8 cellular contexts compared by ENCODE assay signal in the genomic region with DNA sequence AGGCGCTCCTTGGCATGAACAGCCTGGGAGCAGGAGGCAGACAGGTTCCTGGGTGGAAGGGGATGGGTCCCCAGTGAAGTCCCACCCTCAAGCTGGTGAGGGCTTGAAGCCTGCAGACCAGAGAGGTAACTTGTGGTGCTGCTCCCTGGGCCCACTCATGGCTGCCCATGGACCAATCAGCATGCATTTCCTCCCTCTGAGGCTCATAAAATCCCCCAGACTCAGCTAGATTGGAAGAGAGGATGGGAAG. TPM values are rescaled to one million over a fixed set of nuclear protein-coding genes. Genes with fewer than 3 reads are reported as not detected.
DNase-seq lines count a peak whose midpoint lies in the region; ATAC-seq and TF ChIP-seq lines count a peak whose summit lies in the region.

No MANE protein-coding gene starts in this region.

- no peak overlapping the region for H3K4me2 ChIP-seq in KMS-11

- intact Hi-C loops in dorsolateral prefrontal cortex (cut with DNase I), result no loop called here

- no peaks in the 10 kb centered on the region for H3K36me3 ChIP-seq in KMS-11 (ENCODE audit: insufficient read depth)
- no peaks in the 10 kb centered on the region for H3K36me3 ChIP-seq in mesodermal cell (ENCODE audit: control insufficient read depth, insufficient read depth, low read length)

- WGBS in mesodermal cell (ENCODE audit: insufficient coverage in 2 of 2), 2 experiments, result 100% methylated on average over 1 of the region's 1 CpG

- H3K4me1 ChIP-seq in KMS-11 (ENCODE audit: low read depth, poor library complexity, severe bottlenecking) (peaks cover 6% of the 10 kb centered on the region), mesodermal cell (ENCODE audit: control insufficient read depth, insufficient read depth, low read length, poor library complexity, severe bottlenecking) (peaks cover 3% of the 10 kb centered on the region)

- H3K27ac ChIP-seq in KMS-11 (no peak overlapping the region), dorsolateral prefrontal cortex (peak overlapping the region in 46 of 59 donors; percentile 41 to 97 (median 92)), mesodermal cell (ENCODE audit: low read depth, low read length, severe bottlenecking) (no peak overlapping the region), temporal lobe (ENCODE audit: low read depth, low read length) (peak overlapping the region; percentile 57)

- no peak overlapping the region for H3K4me3 ChIP-seq in KMS-11 (IDR thresholded peaks at IDR 0.05; ENCODE audit: insufficient read depth, low read depth, low read length)
- H3K4me3 ChIP-seq in dorsolateral prefrontal cortex, result peak overlapping the region in 53 of 59 donors; percentile 75 to 99 (median 89)
- H3K4me3 ChIP-seq in mesodermal cell (ENCODE audit: extremely low read depth, insufficient read depth, low read length, poor library complexity, severe bottlenecking), result peak overlapping the region; percentile 69

- peaks cover 6% of the 10 kb centered on the region for H3K9me3 ChIP-seq in mesodermal cell (ENCODE audit: control insufficient read depth, low read length)

- DNase-seq in dorsolateral prefrontal cortex, result no peak
- DNase-seq in occipital lobe (lab: John Stamatoyannopoulos, UW), result no peak
- DNase-seq in activated effector memory CD4-positive, alpha-beta T cell treated with anti-CD3 and anti-CD28 coated beads, Interleukin-2, amount 50 U/mL, for 16 hours, result no peak

- H4K20me1 ChIP-seq in KMS-11 (ENCODE audit: insufficient read depth), result no peaks in the 10 kb centered on the region

- TF ChIP-seq CTCF in KMS-11 (conservative IDR thresholded peaks at IDR 0.05; ENCODE audit: low read depth, low read length) (no peak), dorsolateral prefrontal cortex (IDR thresholded peaks at IDR 0.05 in 54 of 56, conservative IDR thresholded peaks at IDR 0.05 in 2 of 56; ENCODE audit: low read depth in 1 of 56, partially characterized antibody in 56 of 56) (no peak)

- H3K27me3 ChIP-seq in KMS-11 (ENCODE audit: insufficient read depth, low read depth) (no peaks in the 10 kb centered on the region), dorsolateral prefrontal cortex (no peaks in the 10 kb centered on the region)

- ATAC-seq in GM21381 (IDR thresholded peaks at IDR 0.05; ENCODE audit: unreplicated experiment) (no peak), GM21367 (IDR thresholded peaks at IDR 0.05; ENCODE audit: unreplicated experiment) (no peak)

- H3K9ac ChIP-seq in KMS-11, result no peak overlapping the region

- no peaks in the 10 kb centered on the region for H3K79me2 ChIP-seq in KMS-11 (ENCODE audit: insufficient read depth, low read depth)

- H2AFZ ChIP-seq in KMS-11 (ENCODE audit: low read depth), result peak overlapping the region; percentile 34; the same call in 1 of the 2 replicates

RNA-seq across cellular contexts. Expression of a gene that starts 50.2 kb away (rescaled TPM):
- total RNA-seq in dorsolateral prefrontal cortex (100 to 1,000 TPM in 102 of 120 experiments, 10 to 100 TPM in 18; 37.9 to 329 (median 135) TPM), temporal lobe (37.6 TPM), occipital lobe (44.5 TPM)
- 106 TPM for polyA plus RNA-seq in mesodermal cell (2013, experiment 1 of 2)
- 76.9 TPM for polyA plus RNA-seq in mesodermal cell (2013, experiment 2 of 2)

Comparison
In these comparisons a context has a peak if more than half of its experiments do, and no peak if none do; other contexts are left out.
1. H3K27ac ChIP-seq: peak in dorsolateral prefrontal cortex (46 of 59) and temporal lobe (single experiment); none in KMS-11 (single experiment) and mesodermal cell (single experiment).